ENCODE assay signal across 2 cellular contexts in the genomic region with DNA sequence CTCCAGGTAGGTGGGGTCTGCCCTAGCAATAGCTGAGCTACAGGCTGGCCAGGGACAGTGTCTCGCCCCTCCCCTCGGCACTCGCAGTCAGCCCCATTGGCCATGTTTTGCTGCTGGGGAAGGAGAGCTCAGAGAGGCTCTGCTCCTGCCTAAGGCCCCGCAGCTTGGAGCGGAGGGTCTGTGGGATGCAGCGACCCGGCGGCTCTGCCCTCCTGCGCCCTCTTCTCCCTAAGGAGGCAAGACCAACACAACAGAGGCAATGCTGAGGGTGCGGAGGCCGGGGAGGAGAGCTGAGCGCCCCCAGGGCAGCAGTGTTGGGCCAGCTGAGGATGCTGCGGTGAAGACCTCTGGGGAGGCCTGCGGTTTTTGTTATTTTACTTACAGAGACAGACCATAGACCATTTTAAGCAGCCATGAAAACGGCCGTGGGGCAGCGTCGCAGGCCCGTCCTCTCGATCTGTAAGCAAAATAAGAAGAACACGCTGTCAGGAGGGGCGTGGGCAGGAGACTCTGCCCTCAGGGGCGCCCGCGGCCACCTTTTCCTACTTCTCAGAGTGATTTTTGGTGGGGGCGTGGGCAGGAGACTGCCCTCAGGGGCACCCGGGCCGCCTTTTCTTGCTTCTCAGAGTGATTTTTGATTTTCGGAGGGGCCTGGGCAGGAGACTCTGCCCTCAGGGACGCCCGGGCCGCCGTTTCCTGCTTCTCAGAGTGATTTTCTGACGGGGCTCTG.
TF ChIP-seq lines count a peak whose summit lies in the region.

No MANE protein-coding gene starts in this region.

TF ChIP-seq in HepG2, 621 proteins besides CTCF, POLR2A, EP300 and RAD21:
- TF ChIP-seq ZNF790 (CRISPR knock-in tag; IDR thresholded peaks at IDR 0.05; ENCODE audit: borderline replicate concordance) (no peak), ZNF768 (CRISPR knock-in tag; IDR thresholded peaks at IDR 0.05) (peak; percentile 36; the same call in 1 of the 2 replicates), HDAC2 (CRISPR knock-in tag; IDR thresholded peaks at IDR 0.05) (no peak), FOXK2 (IDR thresholded peaks at IDR 0.05) (no peak), MAFK (conservative IDR thresholded peaks at IDR 0.05 in 1 of 2, IDR thresholded peaks at IDR 0.05 in 1 of 2; ENCODE audit: low read length in 2 of 2) (no peak), SMC3 (IDR thresholded peaks at IDR 0.05; ENCODE audit: low read length) (no peak), ZNF616 (CRISPR knock-in tag; IDR thresholded peaks at IDR 0.05; ENCODE audit: low read depth) (no peak), KLF9 (CRISPR knock-in tag; IDR thresholded peaks at IDR 0.05; ENCODE audit: low read depth) (no peak), ZSCAN22 (CRISPR knock-in tag; IDR thresholded peaks at IDR 0.05) (no peak), ZNF83 (CRISPR knock-in tag; IDR thresholded peaks at IDR 0.05; ENCODE audit: borderline replicate concordance) (no peak), ESRRA (CRISPR knock-in tag; IDR thresholded peaks at IDR 0.05; ENCODE audit: low read depth) (no peak), TFDP2 (CRISPR knock-in tag; IDR thresholded peaks at IDR 0.05) (no peak), KLF12 (CRISPR knock-in tag; IDR thresholded peaks at IDR 0.05; ENCODE audit: borderline replicate concordance) (no peak), ZNF766 (CRISPR knock-in tag; IDR thresholded peaks at IDR 0.05; ENCODE audit: borderline replicate concordance) (no peak)
- TF ChIP-seq, protein P1, sequence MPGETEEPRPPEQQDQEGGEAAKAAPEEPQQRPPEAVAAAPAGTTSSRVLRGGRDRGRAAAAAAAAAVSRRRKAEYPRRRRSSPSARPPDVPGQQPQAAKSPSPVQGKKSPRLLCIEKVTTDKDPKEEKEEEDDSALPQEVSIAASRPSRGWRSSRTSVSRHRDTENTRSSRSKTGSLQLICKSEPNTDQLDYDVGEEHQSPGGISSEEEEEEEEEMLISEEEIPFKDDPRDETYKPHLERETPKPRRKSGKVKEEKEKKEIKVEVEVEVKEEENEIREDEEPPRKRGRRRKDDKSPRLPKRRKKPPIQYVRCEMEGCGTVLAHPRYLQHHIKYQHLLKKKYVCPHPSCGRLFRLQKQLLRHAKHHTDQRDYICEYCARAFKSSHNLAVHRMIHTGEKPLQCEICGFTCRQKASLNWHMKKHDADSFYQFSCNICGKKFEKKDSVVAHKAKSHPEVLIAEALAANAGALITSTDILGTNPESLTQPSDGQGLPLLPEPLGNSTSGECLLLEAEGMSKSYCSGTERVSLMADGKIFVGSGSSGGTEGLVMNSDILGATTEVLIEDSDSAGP (CRISPR knock-in tag; IDR thresholded peaks at IDR 0.05; ENCODE audit: borderline replicate concordance): 0 out of 2 replicates have a peak, but pooled peaks have one; percentile 21
- TF ChIP-seq, protein P2, sequence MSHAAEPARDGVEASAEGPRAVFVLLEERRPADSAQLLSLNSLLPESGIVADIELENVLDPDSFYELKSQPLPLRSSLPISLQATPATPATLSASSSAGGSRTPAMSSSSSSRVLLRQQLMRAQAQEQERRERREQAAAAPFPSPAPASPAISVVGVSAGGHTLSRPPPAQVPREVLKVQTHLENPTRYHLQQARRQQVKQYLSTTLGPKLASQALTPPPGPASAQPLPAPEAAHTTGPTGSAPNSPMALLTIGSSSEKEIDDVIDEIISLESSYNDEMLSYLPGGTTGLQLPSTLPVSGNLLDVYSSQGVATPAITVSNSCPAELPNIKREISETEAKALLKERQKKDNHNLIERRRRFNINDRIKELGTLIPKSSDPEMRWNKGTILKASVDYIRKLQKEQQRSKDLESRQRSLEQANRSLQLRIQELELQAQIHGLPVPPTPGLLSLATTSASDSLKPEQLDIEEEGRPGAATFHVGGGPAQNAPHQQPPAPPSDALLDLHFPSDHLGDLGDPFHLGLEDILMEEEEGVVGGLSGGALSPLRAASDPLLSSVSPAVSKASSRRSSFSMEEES (CRISPR knock-in tag; IDR thresholded peaks at IDR 0.05): no peak

TF ChIP-seq in K562, 482 proteins besides CTCF, POLR2A, EP300 and RAD21:
- TF ChIP-seq BMI1 (IDR thresholded peaks at IDR 0.05; ENCODE audit: low read length) (no peak), CXXC5 (CRISPR knock-in tag; IDR thresholded peaks at IDR 0.05) (no peak), ZNF785 (CRISPR knock-in tag; IDR thresholded peaks at IDR 0.05) (no peak), ZFP36 (IDR thresholded peaks at IDR 0.05; ENCODE audit: low read depth, low read length, partially characterized antibody) (peak; percentile 9), ZNF695 (CRISPR knock-in tag; IDR thresholded peaks at IDR 0.05) (no peak), TRIM28 (IDR thresholded peaks at IDR 0.05) (no peak), FOXA3 (CRISPR knock-in tag; conservative IDR thresholded peaks at IDR 0.05 in 1 of 2, IDR thresholded peaks at IDR 0.05 in 1 of 2) (no peak), CCNT2 (IDR thresholded peaks at IDR 0.05; ENCODE audit: borderline replicate concordance, extremely low read depth, insufficient read length, low read depth, low read length) (no peak), ZNF384 (IDR thresholded peaks at IDR 0.05; ENCODE audit: low read depth, low read length) (no peak), ZNF561 (CRISPR knock-in tag; conservative IDR thresholded peaks at IDR 0.05) (no peak), ZNF780A (CRISPR knock-in tag; IDR thresholded peaks at IDR 0.05) (no peak), JUND (IDR thresholded peaks at IDR 0.05; ENCODE audit: borderline replicate concordance, low read depth, low read length) (no peak), JUND (tag; IDR thresholded peaks at IDR 0.05; ENCODE audit: borderline replicate concordance, low read depth, low read length) (no peak), PRPF4 (IDR thresholded peaks at IDR 0.05; ENCODE audit: insufficient read depth, low read depth, low read length, poor library complexity, severe bottlenecking) (no peak), SIN3A (IDR thresholded peaks at IDR 0.05; ENCODE audit: borderline replicate concordance in 2 of 2, control insufficient read depth in 1 of 2, low read depth in 2 of 2, low read length in 2 of 2) (no peak), ZNF644 (tag; IDR thresholded peaks at IDR 0.05; ENCODE audit: low read depth) (no peak), RBM22 (IDR thresholded peaks at IDR 0.05; ENCODE audit: low read depth, low read length, poor library complexity, severe bottlenecking) (peak; percentile 18), NEUROD1 (IDR thresholded peaks at IDR 0.05; ENCODE audit: borderline replicate concordance, low read depth, low read length, partially characterized antibody) (no peak), POLR2G (IDR thresholded peaks at IDR 0.05; ENCODE audit: low read depth, low read length) (0 out of 2 replicates have a peak, but pooled peaks have one; percentile 0), FIP1L1 (IDR thresholded peaks at IDR 0.05; ENCODE audit: low read depth, low read length, poor library complexity, severe bottlenecking) (no peak)
- TF ChIP-seq, protein P3, sequence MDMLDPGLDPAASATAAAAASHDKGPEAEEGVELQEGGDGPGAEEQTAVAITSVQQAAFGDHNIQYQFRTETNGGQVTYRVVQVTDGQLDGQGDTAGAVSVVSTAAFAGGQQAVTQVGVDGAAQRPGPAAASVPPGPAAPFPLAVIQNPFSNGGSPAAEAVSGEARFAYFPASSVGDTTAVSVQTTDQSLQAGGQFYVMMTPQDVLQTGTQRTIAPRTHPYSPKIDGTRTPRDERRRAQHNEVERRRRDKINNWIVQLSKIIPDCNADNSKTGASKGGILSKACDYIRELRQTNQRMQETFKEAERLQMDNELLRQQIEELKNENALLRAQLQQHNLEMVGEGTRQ (CRISPR knock-in tag; IDR thresholded peaks at IDR 0.05): no peak
- TF ChIP-seq, protein P4, sequence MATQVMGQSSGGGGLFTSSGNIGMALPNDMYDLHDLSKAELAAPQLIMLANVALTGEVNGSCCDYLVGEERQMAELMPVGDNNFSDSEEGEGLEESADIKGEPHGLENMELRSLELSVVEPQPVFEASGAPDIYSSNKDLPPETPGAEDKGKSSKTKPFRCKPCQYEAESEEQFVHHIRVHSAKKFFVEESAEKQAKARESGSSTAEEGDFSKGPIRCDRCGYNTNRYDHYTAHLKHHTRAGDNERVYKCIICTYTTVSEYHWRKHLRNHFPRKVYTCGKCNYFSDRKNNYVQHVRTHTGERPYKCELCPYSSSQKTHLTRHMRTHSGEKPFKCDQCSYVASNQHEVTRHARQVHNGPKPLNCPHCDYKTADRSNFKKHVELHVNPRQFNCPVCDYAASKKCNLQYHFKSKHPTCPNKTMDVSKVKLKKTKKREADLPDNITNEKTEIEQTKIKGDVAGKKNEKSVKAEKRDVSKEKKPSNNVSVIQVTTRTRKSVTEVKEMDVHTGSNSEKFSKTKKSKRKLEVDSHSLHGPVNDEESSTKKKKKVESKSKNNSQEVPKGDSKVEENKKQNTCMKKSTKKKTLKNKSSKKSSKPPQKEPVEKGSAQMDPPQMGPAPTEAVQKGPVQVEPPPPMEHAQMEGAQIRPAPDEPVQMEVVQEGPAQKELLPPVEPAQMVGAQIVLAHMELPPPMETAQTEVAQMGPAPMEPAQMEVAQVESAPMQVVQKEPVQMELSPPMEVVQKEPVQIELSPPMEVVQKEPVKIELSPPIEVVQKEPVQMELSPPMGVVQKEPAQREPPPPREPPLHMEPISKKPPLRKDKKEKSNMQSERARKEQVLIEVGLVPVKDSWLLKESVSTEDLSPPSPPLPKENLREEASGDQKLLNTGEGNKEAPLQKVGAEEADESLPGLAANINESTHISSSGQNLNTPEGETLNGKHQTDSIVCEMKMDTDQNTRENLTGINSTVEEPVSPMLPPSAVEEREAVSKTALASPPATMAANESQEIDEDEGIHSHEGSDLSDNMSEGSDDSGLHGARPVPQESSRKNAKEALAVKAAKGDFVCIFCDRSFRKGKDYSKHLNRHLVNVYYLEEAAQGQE (CRISPR knock-in tag; IDR thresholded peaks at IDR 0.05; ENCODE audit: low read depth): no peak
- TF ChIP-seq, protein P5, sequence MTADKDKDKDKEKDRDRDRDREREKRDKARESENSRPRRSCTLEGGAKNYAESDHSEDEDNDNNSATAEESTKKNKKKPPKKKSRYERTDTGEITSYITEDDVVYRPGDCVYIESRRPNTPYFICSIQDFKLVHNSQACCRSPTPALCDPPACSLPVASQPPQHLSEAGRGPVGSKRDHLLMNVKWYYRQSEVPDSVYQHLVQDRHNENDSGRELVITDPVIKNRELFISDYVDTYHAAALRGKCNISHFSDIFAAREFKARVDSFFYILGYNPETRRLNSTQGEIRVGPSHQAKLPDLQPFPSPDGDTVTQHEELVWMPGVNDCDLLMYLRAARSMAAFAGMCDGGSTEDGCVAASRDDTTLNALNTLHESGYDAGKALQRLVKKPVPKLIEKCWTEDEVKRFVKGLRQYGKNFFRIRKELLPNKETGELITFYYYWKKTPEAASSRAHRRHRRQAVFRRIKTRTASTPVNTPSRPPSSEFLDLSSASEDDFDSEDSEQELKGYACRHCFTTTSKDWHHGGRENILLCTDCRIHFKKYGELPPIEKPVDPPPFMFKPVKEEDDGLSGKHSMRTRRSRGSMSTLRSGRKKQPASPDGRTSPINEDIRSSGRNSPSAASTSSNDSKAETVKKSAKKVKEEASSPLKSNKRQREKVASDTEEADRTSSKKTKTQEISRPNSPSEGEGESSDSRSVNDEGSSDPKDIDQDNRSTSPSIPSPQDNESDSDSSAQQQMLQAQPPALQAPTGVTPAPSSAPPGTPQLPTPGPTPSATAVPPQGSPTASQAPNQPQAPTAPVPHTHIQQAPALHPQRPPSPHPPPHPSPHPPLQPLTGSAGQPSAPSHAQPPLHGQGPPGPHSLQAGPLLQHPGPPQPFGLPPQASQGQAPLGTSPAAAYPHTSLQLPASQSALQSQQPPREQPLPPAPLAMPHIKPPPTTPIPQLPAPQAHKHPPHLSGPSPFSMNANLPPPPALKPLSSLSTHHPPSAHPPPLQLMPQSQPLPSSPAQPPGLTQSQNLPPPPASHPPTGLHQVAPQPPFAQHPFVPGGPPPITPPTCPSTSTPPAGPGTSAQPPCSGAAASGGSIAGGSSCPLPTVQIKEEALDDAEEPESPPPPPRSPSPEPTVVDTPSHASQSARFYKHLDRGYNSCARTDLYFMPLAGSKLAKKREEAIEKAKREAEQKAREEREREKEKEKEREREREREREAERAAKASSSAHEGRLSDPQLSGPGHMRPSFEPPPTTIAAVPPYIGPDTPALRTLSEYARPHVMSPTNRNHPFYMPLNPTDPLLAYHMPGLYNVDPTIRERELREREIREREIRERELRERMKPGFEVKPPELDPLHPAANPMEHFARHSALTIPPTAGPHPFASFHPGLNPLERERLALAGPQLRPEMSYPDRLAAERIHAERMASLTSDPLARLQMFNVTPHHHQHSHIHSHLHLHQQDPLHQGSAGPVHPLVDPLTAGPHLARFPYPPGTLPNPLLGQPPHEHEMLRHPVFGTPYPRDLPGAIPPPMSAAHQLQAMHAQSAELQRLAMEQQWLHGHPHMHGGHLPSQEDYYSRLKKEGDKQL (CRISPR knock-in tag; IDR thresholded peaks at IDR 0.05; ENCODE audit: borderline replicate concordance): no peak
